In genomic region chr9:129607026-129607397, GRCh38 we compare ENCODE assay signal across 9 cellular contexts. TPM values are rescaled to one million over a fixed set of nuclear protein-coding genes. Genes with fewer than 3 reads are reported as not detected.
DNase-seq lines count a peak whose midpoint lies in the region; ATAC-seq and TF ChIP-seq lines count a peak whose summit lies in the region.
"Had no signal": no experiment of that assay in that cellular context is flagged by ENCODE, and none has a peak within 500 bp of the region (broad histone marks: within the 10 kb centered on the region; RNA-seq: fewer than 3 reads in every experiment).

No MANE protein-coding gene starts in this region.

- no peak overlapping the region for H2BK15ac ChIP-seq in H9 (ENCODE audit: low read depth, low read length)

- H3K4ac ChIP-seq in H9 (ENCODE audit: low read depth, low read length): no peak overlapping the region

- POLR2A ChIA-PET in naive thymus-derived CD8-positive, alpha-beta T cell (lab: Charles Lee): interaction anchor here (0.7 to 5.1 kb wide), 3 partner anchors 9 to 429 kb away, joined by 3 to 28 read pairs (median 3); partner anchors contain the start of gene IER5L

- H3K23me2 ChIP-seq in H9 (ENCODE audit: insufficient read length, low read depth, low read length, poor library complexity, severe bottlenecking): peaks cover 5% of the 10 kb centered on the region

- TF ChIP-seq POLR2A in uterus (IDR thresholded peaks at IDR 0.05): no peak

- H3K4me1 ChIP-seq in heart right ventricle (peaks cover 32 to 61% (median 43%) of the 10 kb centered on the region in 9 donors), uterus (peaks cover 0 to 12% of the 10 kb centered on the region in 2 donors), H9 (ENCODE audit: insufficient read depth, low read length) (peaks cover 5% of the 10 kb centered on the region; the same call in 1 of the 2 replicates)

- H3K4me1 Mint-ChIP-seq in naive thymus-derived CD8-positive, alpha-beta T cell: peaks cover 15 to 56% (median 51%) of the 10 kb centered on the region in 4 donors
- H3K4me1 Mint-ChIP-seq in H9: peaks cover 32 to 45% of the 10 kb centered on the region in 2 experiments

- no peak overlapping the region for H4K5ac ChIP-seq in H9 (ENCODE audit: insufficient read length, low read depth, low read length)

- H4K91ac ChIP-seq in H9 (ENCODE audit: insufficient read length, low read depth, low read length): no peak overlapping the region

- H3K27me3 ChIP-seq in heart right ventricle (no peaks in the 10 kb centered on the region), uterus (no peaks in the 10 kb centered on the region), H9 (ENCODE audit: insufficient read depth, low read length) (no peaks in the 10 kb centered on the region)

- H3K36me3 ChIP-seq in heart right ventricle (no peaks in the 10 kb centered on the region), uterus (no peaks in the 10 kb centered on the region)

- H3K14ac ChIP-seq in H9 (ENCODE audit: insufficient read depth, low read length): no peak overlapping the region; the same call in 1 of the 2 replicates

- H3K79me1 ChIP-seq in H9 (ENCODE audit: insufficient read depth, low read depth, low read length, poor library complexity, severe bottlenecking): no peaks in the 10 kb centered on the region

- no peak overlapping the region for H3T11ph ChIP-seq in H9 (ENCODE audit: low read length)

- DNase-seq in heart right ventricle (no peak), left ventricle myocardium superior (no peak), caudate nucleus (lab: John Stamatoyannopoulos, UW) (no peak), uterus (no peak), NCI-H1048 (lab: John Stamatoyannopoulos, UW) (no peak), H9 (no peak), retina (no peak)
- DNase-seq in naive thymus-derived CD8-positive, alpha-beta T cell: no peak

- H3K4me3 ChIP-seq in heart right ventricle (no peak overlapping the region), uterus (no peak overlapping the region)
- H3K4me3 ChIP-seq: mucosa of descending colon had no signal

- 69 to 73% methylated on average over 6 of the region's 6 CpGs for WGBS in heart right ventricle, 2 donors
- no CpG with 5 or more reads among the region's 6 CpGs for WGBS in H9 (ENCODE audit: extremely low coverage, insufficient read length, low lambda C conversion rate)

- H2AK5ac ChIP-seq in H9 (ENCODE audit: insufficient read length, low read length): no peak overlapping the region

- H4K8ac ChIP-seq in H9 (replicated peaks; ENCODE audit: insufficient read length, low read depth, low read length): no peak overlapping the region

- no peak overlapping the region for H3K56ac ChIP-seq in H9 (ENCODE audit: insufficient read length, low read depth, low read length)

- H3K4me2 ChIP-seq in H9 (ENCODE audit: insufficient read depth, insufficient read length, low read length): no peak overlapping the region

- H2BK120ac ChIP-seq in H9 (ENCODE audit: low read depth, low read length, poor library complexity, severe bottlenecking): no peak overlapping the region

- TF ChIP-seq CTCF in heart right ventricle (IDR thresholded peaks at IDR 0.05) (no peak), uterus (IDR thresholded peaks at IDR 0.05) (no peak), H9 (conservative IDR thresholded peaks at IDR 0.05) (no peak)

- no peak overlapping the region for H2BK5ac ChIP-seq in H9 (ENCODE audit: insufficient read length, low read length)

- H3K4me3 Mint-ChIP-seq in naive thymus-derived CD8-positive, alpha-beta T cell: peak overlapping the region in 1 of 10 donors; percentile 35
- no peak overlapping the region for H3K4me3 Mint-ChIP-seq in H9

- H4K20me1 ChIP-seq in H9 (ENCODE audit: control insufficient read depth, insufficient read depth, insufficient read length): no peaks in the 10 kb centered on the region

- no peak overlapping the region for H2BK20ac ChIP-seq in H9 (ENCODE audit: low read depth, low read length, poor library complexity, severe bottlenecking)

- no peaks in the 10 kb centered on the region for H3K9me3 Mint-ChIP-seq in naive thymus-derived CD8-positive, alpha-beta T cell
- no peaks in the 10 kb centered on the region; a peak in 1 of 5 replicates for H3K9me3 Mint-ChIP-seq in H9

- peak in 1 of 8 donors; percentile 0 for ATAC-seq in heart right ventricle
- no peak for ATAC-seq in left ventricle myocardium superior
- ATAC-seq in naive thymus-derived CD8-positive, alpha-beta T cell: no peak

- H3K9ac ChIP-seq in H9 (ENCODE audit: extremely low read depth, insufficient read length, low read length): no peak overlapping the region

- no peak overlapping the region for H3K23ac ChIP-seq in H9 (ENCODE audit: insufficient read length, low read depth, low read length)

- peak overlapping the region; percentile 71 to 98 (median 90) for H3K27ac ChIP-seq in heart right ventricle
- H3K27ac ChIP-seq in caudate nucleus (ENCODE audit: low read depth, low read length): peak overlapping the region; percentile 69
- peak overlapping the region; percentile 89 to 90 for H3K27ac ChIP-seq in uterus
- no peak overlapping the region for H3K27ac ChIP-seq in H9 (ENCODE audit: insufficient read length, low read depth, low read length)

- H3K79me2 ChIP-seq in H9 (ENCODE audit: insufficient read depth, low read length): no peaks in the 10 kb centered on the region

- no peak overlapping the region for H3K18ac ChIP-seq in H9 (ENCODE audit: insufficient read length, low read depth, low read length)

- H3K27me3 Mint-ChIP-seq in naive thymus-derived CD8-positive, alpha-beta T cell: no peaks in the 10 kb centered on the region
- H3K27me3 Mint-ChIP-seq in H9 (ENCODE audit: low read depth): peaks cover 19% of the 10 kb centered on the region

- H3K9me3 ChIP-seq in heart right ventricle: no peaks in the 10 kb centered on the region
- H3K9me3 ChIP-seq in uterus: no peaks in the 10 kb centered on the region
- no peaks in the 10 kb centered on the region for H3K9me3 ChIP-seq in H9 (ENCODE audit: control insufficient read depth, low read depth, low read length)
- H3K9me3 ChIP-seq: mucosa of descending colon had no signal

- H2BK12ac ChIP-seq in H9 (ENCODE audit: insufficient read length, low read depth, low read length): no peak overlapping the region

- intact Hi-C loops in heart right ventricle (cut with DNase I): loop anchor here in 9 of 10 donors (2.0 to 10.0 kb wide), 11 partner anchors 55 to 432 kb away; partner anchors contain the start of gene IER5L (in 1 of the 9)
- intact Hi-C loops in left ventricle myocardium superior (cut with micrococcal nuclease): no loop called here
- intact Hi-C loops in uterus (cut with DNase I; ENCODE audit: low total_unique reads): loop anchor here (5.0 kb wide), 2 partner anchors 105 to 435 kb away; no protein-coding TSS in a partner anchor

- no peak overlapping the region for H2AFZ ChIP-seq in H9 (ENCODE audit: low read length)

- no peaks in the 10 kb centered on the region for H3K36me3 Mint-ChIP-seq in naive thymus-derived CD8-positive, alpha-beta T cell
- H3K36me3 Mint-ChIP-seq in H9 (ENCODE audit: insufficient read depth in 1 of 3, low read depth in 3 of 3): no peaks in the 10 kb centered on the region

- H3K27ac Mint-ChIP-seq in naive thymus-derived CD8-positive, alpha-beta T cell: peak overlapping the region in 6 of 10 donors; percentile 59 to 93 (median 80)
- no peak overlapping the region for H3K27ac Mint-ChIP-seq in H9

RNA-seq across cellular contexts. Expression of gene C9orf50, which starts 13.9 kb away (rescaled TPM):
- total RNA-seq in heart right ventricle: not detected
- polyA plus RNA-seq in heart right ventricle: not detected
- not detected for total RNA-seq in left ventricle myocardium superior
- not detected for total RNA-seq in naive thymus-derived CD8-positive, alpha-beta T cell
- not detected for polyA plus RNA-seq in naive thymus-derived CD8-positive, alpha-beta T cell
- total RNA-seq in uterus: under 1 TPM in 1 of 4 donors, not detected in 3; 0.35 TPM
- total RNA-seq in H9 (2021): not detected in 2 replicates
- total RNA-seq: mucosa of descending colon had no signal

RNA-seq across cellular contexts. Expression of gene NTMT1, which starts 19.0 kb away (rescaled TPM):
- total RNA-seq in heart right ventricle (10 to 100 TPM; 54.0 to 84.2 (median 61.9) TPM), left ventricle myocardium superior (66.5 TPM), uterus (10 to 100 TPM in 3 of 4 donors, 1 to 10 TPM in 1; 1.8 to 30.8 (median 21.6) TPM), H9 (2021) (57.9 and 63.3 TPM in 2 replicates)
- polyA plus RNA-seq in heart right ventricle: 100 to 1,000 TPM in 1 of 2 donors, 10 to 100 TPM in 1; 60.9 to 123 TPM
- total RNA-seq in naive thymus-derived CD8-positive, alpha-beta T cell: 10 to 100 TPM; 34.5 to 35.1 TPM
- polyA plus RNA-seq in naive thymus-derived CD8-positive, alpha-beta T cell: 10 to 100 TPM; 40.8 to 57.8 (median 45.2) TPM

RNA-seq across cellular contexts. Expression of gene ASB6, which starts 34.9 kb away (rescaled TPM):
- total RNA-seq in heart right ventricle: 10 to 100 TPM in 2 of 10 donors, 1 to 10 TPM in 8; 6.2 to 11.8 (median 9.0) TPM
- polyA plus RNA-seq in heart right ventricle: 10 to 100 TPM in 1 of 2 donors, 1 to 10 TPM in 1; 9.2 to 11.2 TPM
- 9.7 TPM for total RNA-seq in left ventricle myocardium superior
- 10 to 100 TPM; 33.7 to 35.7 TPM for total RNA-seq in naive thymus-derived CD8-positive, alpha-beta T cell
- polyA plus RNA-seq in naive thymus-derived CD8-positive, alpha-beta T cell: 10 to 100 TPM; 14.8 to 29.1 (median 19.8) TPM
- total RNA-seq in uterus: 10 to 100 TPM in 2 of 4 donors, 1 to 10 TPM in 2; 1.3 to 20.3 (median 8.5) TPM
- total RNA-seq in H9 (2021): 21.0 and 21.6 TPM in 2 replicates

RNA-seq across cellular contexts. Expression of gene PRRX2, which starts 58.4 kb away (rescaled TPM):
- total RNA-seq in heart right ventricle: 1 to 10 TPM in 2 of 10 donors, under 1 TPM in 8; 0.21 to 1.2 (median 0.45) TPM
- polyA plus RNA-seq in heart right ventricle: 1 to 10 TPM in 1 of 2 donors, under 1 TPM in 1; 0.29 to 3.0 TPM
- 0.20 TPM for total RNA-seq in left ventricle myocardium superior
- total RNA-seq in naive thymus-derived CD8-positive, alpha-beta T cell: not detected
- not detected for polyA plus RNA-seq in naive thymus-derived CD8-positive, alpha-beta T cell
- total RNA-seq in uterus: 1 to 10 TPM in 2 of 4 donors, not detected in 2; 3.5 to 5.5 TPM
- total RNA-seq in H9 (2021): 3.9 and 4.2 TPM in 2 replicates

Comparison
In these comparisons a context has a peak if more than half of its experiments do, and no peak if none do; other contexts are left out.
1. H3K27ac Mint-ChIP-seq: peak in naive thymus-derived CD8-positive, alpha-beta T cell (6 of 10); none in H9 (0 of 3).